ENCODE assay signal across 16 cellular contexts in genomic region chr7:101744588-101744987, GRCh38.
A peak's percentile ranks its signal among the peaks of the same experiment; 100 is the strongest.
DNase-seq lines count a peak whose midpoint lies in the region; ATAC-seq and TF ChIP-seq lines count a peak whose summit lies in the region.
"Had no signal": no experiment of that assay in that cellular context is flagged by ENCODE, and none has a peak within 500 bp of the region (broad histone marks: within the 10 kb centered on the region; RNA-seq: fewer than 3 reads in every experiment).

No MANE protein-coding gene starts in this region.

- H3K36me3 Mint-ChIP-seq in nephron progenitor cell (ENCODE audit: low read depth) = no peaks in the 10 kb centered on the region

- peaks cover 74% of the 10 kb centered on the region for H3K4me1 Mint-ChIP-seq in nephron progenitor cell

- H3K27me3 Mint-ChIP-seq in nephron progenitor cell (ENCODE audit: low read depth, poor library complexity) = peaks cover 3% of the 10 kb centered on the region
- H3K27me3 Mint-ChIP-seq: activated B cell treated with CpG ODN at 0.5 μM for 24 hours had no signal

- no peak for ATAC-seq in DND-41 (ENCODE audit: insufficient read depth, low read depth)

- H3K27me3 ChIP-seq in DND-41 (ENCODE audit: insufficient read depth, low read length, poor library complexity) = no peaks in the 10 kb centered on the region
- H3K27me3 ChIP-seq: Peyer's patch had no signal

- CTCF ChIA-PET in HEK293 (lab: Yijun Ruan, JAX) = interaction anchor here (0.6 to 1.6 kb wide), 4 partner anchors 15 to 526 kb away, joined by 3 to 5 read pairs (median 4); no protein-coding TSS in a partner anchor
- CTCF ChIA-PET in OCI-LY7 (lab: Charles Lee; ENCODE audit: unreplicated experiment) = interaction anchor here (0.6 to 1.5 kb wide), 6 partner anchors 53 to 121 kb away, joined by 3 to 11 read pairs (median 4); no protein-coding TSS in a partner anchor

- DNase-seq in DND-41 (no peak), OCI-LY7 (ENCODE audit: low spot score) (peak; percentile 86), nephron progenitor cell (no peak), NCI-H1930 (lab: John Stamatoyannopoulos, UW) (no peak), amniotic stem cell (lab: John Stamatoyannopoulos, UW) (no peak), DMS79 treated with DMSO at 0.1 percent for 48 hours (lab: John Stamatoyannopoulos, UW) (no peak)
- DNase-seq: activated B cell treated with CpG ODN at 0.5 μM for 24 hours; activated effector memory CD4-positive, alpha-beta T cell treated with anti-CD3 and anti-CD28 coated beads, Interleukin-2, amount 50 U/mL, for 16 hours; NCI-H187; NCI-H446 treated with DMSO at 0.1 percent for 48 hours; stimulated activated CD4-positive, alpha-beta T cell treated with anti-CD3 and anti-CD28 coated beads, Interleukin-4, amount 100 ng/mL, for 1 hour; stimulated activated CD8-positive, alpha-beta memory T cell treated with anti-CD3 and anti-CD28 coated beads, Interleukin-4, amount 100 ng/mL, for 48 hours had no signal

- intact Hi-C loops in OCI-LY7 (cut with micrococcal nuclease; ENCODE audit: unreplicated experiment) = loop anchor here (1.0 kb wide), 2 partner anchors 54 to 56 kb away; no protein-coding TSS in a partner anchor

- H2AFZ ChIP-seq in DND-41 (ENCODE audit: low read depth, low read length) (no peak overlapping the region), OCI-LY7 (ENCODE audit: low read length) (peak overlapping the region; percentile 40; the same call in 1 of the 2 replicates)

- no peaks in the 10 kb centered on the region for H3K9me3 ChIP-seq in DND-41 (ENCODE audit: insufficient read depth, low read length, severe bottlenecking)
- H3K9me3 ChIP-seq in HEK293 (ENCODE audit: control insufficient read depth, insufficient read depth, low read depth, low read length) = no peaks in the 10 kb centered on the region
- no peaks in the 10 kb centered on the region for H3K9me3 ChIP-seq in OCI-LY7 (ENCODE audit: low read length)
- H3K9me3 ChIP-seq: mucosa of descending colon, Peyer's patch, suprapubic skin had no signal

- H3K9ac ChIP-seq in DND-41 (ENCODE audit: low read depth, low read length) = no peak overlapping the region

- no peaks in the 10 kb centered on the region for H3K9me3 Mint-ChIP-seq in nephron progenitor cell
- H3K9me3 Mint-ChIP-seq: activated B cell treated with CpG ODN at 0.5 μM for 24 hours had no signal

- H3K36me3 ChIP-seq in DND-41 (ENCODE audit: insufficient read depth, low read length) (no peaks in the 10 kb centered on the region), HEK293 (ENCODE audit: control insufficient read depth in 2 of 2, insufficient read depth in 1 of 2, low read length in 2 of 2) (no peaks in the 10 kb centered on the region), OCI-LY7 (ENCODE audit: insufficient read depth, low read length) (no peaks in the 10 kb centered on the region)
- H3K36me3 ChIP-seq: Peyer's patch, suprapubic skin had no signal

- H4K20me1 ChIP-seq in DND-41 (ENCODE audit: insufficient read depth, low read length) (no peaks in the 10 kb centered on the region), OCI-LY7 (ENCODE audit: insufficient read depth, low read length) (no peaks in the 10 kb centered on the region)

- H3K27ac Mint-ChIP-seq in nephron progenitor cell = peak overlapping the region; percentile 92
- H3K27ac Mint-ChIP-seq: activated B cell treated with CpG ODN at 0.5 μM for 24 hours had no signal

- POLR2A ChIA-PET in HEK293 (lab: Yijun Ruan, JAX) (interaction anchor here (1.2 to 1.9 kb wide), 3 partner anchors 10 to 72 kb away, joined by 3 to 7 read pairs (median 5); partner anchors contain the start of gene CUX1), OCI-LY7 (lab: Charles Lee) (interaction anchor here (0.6 to 8.5 kb wide), 17 partner anchors 8 to 125 kb away, joined by 3 to 177 read pairs (median 3); partner anchors contain the start of gene CUX1)

- peak overlapping the region; percentile 94 for H3K27ac ChIP-seq in DND-41 (ENCODE audit: low read length)
- no peak overlapping the region for H3K27ac ChIP-seq in HEK293 (ENCODE audit: extremely low read depth, low read depth, low read length)
- peak overlapping the region; percentile 93 for H3K27ac ChIP-seq in OCI-LY7 (ENCODE audit: low read depth, low read length, poor library complexity, severe bottlenecking)
- H3K27ac ChIP-seq: suprapubic skin had no signal

- no TSS peak for BruUV-seq in OCI-LY7 (replicated peaks; lab: Mats Ljungman, UMichigan)

- H3K9me2 ChIP-seq in OCI-LY7 (ENCODE audit: insufficient read depth, low read length) = no peaks in the 10 kb centered on the region

- H3K4me3 ChIP-seq in DND-41 (ENCODE audit: low read depth in 1 of 2, low read length in 2 of 2) = no peak overlapping the region
- no peak overlapping the region for H3K4me3 ChIP-seq in HEK293 (ENCODE audit: low read depth, low read length)
- peak overlapping the region; percentile 76 for H3K4me3 ChIP-seq in OCI-LY7 (ENCODE audit: low read depth, low read length, poor library complexity, severe bottlenecking)
- H3K4me3 ChIP-seq: mucosa of descending colon had no signal

- H3K4me1 ChIP-seq in DND-41 (ENCODE audit: insufficient read depth, low read length) (peaks cover 53% of the 10 kb centered on the region), HEK293 (ENCODE audit: control insufficient read depth, insufficient read depth, low read length) (no peaks in the 10 kb centered on the region), OCI-LY7 (ENCODE audit: insufficient read depth, low read length, poor library complexity, severe bottlenecking) (peaks cover 71% of the 10 kb centered on the region)

- H3K79me2 ChIP-seq in DND-41 (ENCODE audit: insufficient read depth, low read length) = peaks cover 13% of the 10 kb centered on the region
- peaks cover 12% of the 10 kb centered on the region; the same call in 1 of the 2 replicates for H3K79me2 ChIP-seq in OCI-LY7 (ENCODE audit: insufficient read depth, low read depth, low read length)

- TF ChIP-seq CTCF in DND-41 (IDR thresholded peaks at IDR 0.05; ENCODE audit: borderline replicate concordance, extremely low read depth, low read length, poor library complexity, severe bottlenecking) (no peak), HEK293 (tag by site-specific recombination; IDR thresholded peaks at IDR 0.05) (no peak), OCI-LY7 (conservative IDR thresholded peaks at IDR 0.05; ENCODE audit: low read length) (no peak), nephron progenitor cell (IDR thresholded peaks at IDR 0.05) (no peak)

- peak overlapping the region; percentile 87 for H3K4me3 Mint-ChIP-seq in nephron progenitor cell

- H3K4me2 ChIP-seq in DND-41 (ENCODE audit: insufficient read depth, low read length) (no peak overlapping the region), OCI-LY7 (ENCODE audit: low read length) (peak overlapping the region; percentile 90)

TF ChIP-seq in HEK293, 187 proteins besides CTCF, POLR2A, EP300 and RAD21:
- peak; percentile 81 for TF ChIP-seq SCRT2 (tag by site-specific recombination; IDR thresholded peaks at IDR 0.05)
- TF ChIP-seq ZNF449 (tag by site-specific recombination; IDR thresholded peaks at IDR 0.05) = peak; percentile 64; the same call in 1 of the 2 replicates
- no peak for TF ChIP-seq HOXA7 (CRISPR knock-in tag; IDR thresholded peaks at IDR 0.05; ENCODE audit: borderline replicate concordance)
- no peak for TF ChIP-seq ZNF214 (tag by site-specific recombination; IDR thresholded peaks at IDR 0.05; ENCODE audit: borderline replicate concordance)
- no peak for TF ChIP-seq ZNF555 (tag by site-specific recombination; conservative IDR thresholded peaks at IDR 0.05)
